In genomic region chr14:104467236-104467635, GRCh38 we compare ENCODE assay signal across 28 cellular contexts.
"Had no signal": no experiment of that assay in that cellular context is flagged by ENCODE, and none has a peak within 500 bp of the region (broad histone marks: within the 10 kb centered on the region; RNA-seq: fewer than 3 reads in every experiment).

No MANE protein-coding gene starts in this region.

- H3K27ac Mint-ChIP-seq: stimulated activated effector memory CD8-positive, alpha-beta T cell treated with anti-CD3 and anti-CD28 coated beads, Interleukin-12 subunit alpha, Interleukin-12 subunit beta, amount 100 ng/mL, for 72 hours; stimulated activated memory B cell treated with anti-CD40 and anti-IgM and Interleukin-4, amounts not matched to agents 10 μg/mL and 1 μg/mL and 100 μg/mL, for 72 hours; stimulated activated naive B cell treated with anti-CD40 and anti-IgM and Interleukin-4, amounts not matched to agents 10 μg/mL and 1 μg/mL and 100 μg/mL, for 72 hours; stimulated activated naive CD8-positive, alpha-beta T cell treated with anti-CD3 and anti-CD28 coated beads, Interleukin-15, amount 100 ng/mL, for 72 hours; stimulated activated naive CD8-positive, alpha-beta T cell treated with anti-CD3 and anti-CD28 coated beads, Interleukin-15, Interleukin-2, amounts not matched to agents 100 ng/mL and 50 ng/mL, for 24 hours; type B pancreatic cell had no signal

- DNase-seq: stimulated activated CD4-positive, alpha-beta T cell treated with anti-CD3 and anti-CD28 coated beads, Interleukin-2, amount 100 ng/mL, for 48 hours; stimulated activated CD4-positive, alpha-beta T cell treated with anti-CD3 and anti-CD28 coated beads, Interleukin-4, amount 100 ng/mL, for 1 hour; stimulated activated CD4-positive, alpha-beta T cell treated with anti-CD3 and anti-CD28 coated beads, Interleukin-4, amount 100 ng/mL, for 24 hours; stimulated activated CD4-positive, alpha-beta T cell treated with anti-CD3 and anti-CD28 coated beads, Interleukin-4, amount 100 ng/mL, for 4 hours; stimulated activated CD8-positive, alpha-beta memory T cell treated with anti-CD3 and anti-CD28 coated beads, Interleukin-4, amount 100 ng/mL, for 48 hours; stimulated activated naive B cell treated with anti-CD40 and anti-IgM and Interleukin-4, amounts not matched to agents 10 μg/mL and 1 μg/mL and 100 μg/mL, for 72 hours; stimulated activated naive CD4-positive, alpha-beta T cell; stimulated activated naive CD4-positive, alpha-beta T cell treated with Interleukin-2 at 50 U/mL for 16 hours; stimulated activated naive CD8-positive, alpha-beta T cell treated with anti-CD3 and anti-CD28 coated beads, Interleukin-15, amount 100 ng/mL, for 72 hours; stimulated activated naive CD8-positive, alpha-beta T cell treated with anti-CD3 and anti-CD28 coated beads, Interleukin-15, Interleukin-2, amounts not matched to agents 100 U/mL and 50 U/mL, for 24 hours; stomach; substantia nigra; testis; thyroid gland; transverse colon; trophoblast cell; upper lobe of left lung; upper lobe of right lung; uterus had no signal

- H3K27me3 ChIP-seq: testis, thyroid gland had no signal

- H3K36me3 ChIP-seq: stomach, suprapubic skin, thoracic aorta, thyroid gland, tibial nerve, transverse colon, upper lobe of left lung, upper lobe of right lung, uterus, vagina had no signal

- FAIRE-seq: urothelium cell line had no signal

- H3K36me3 Mint-ChIP-seq: stimulated activated effector memory CD8-positive, alpha-beta T cell treated with anti-CD3 and anti-CD28 coated beads, Interleukin-12 subunit alpha, Interleukin-12 subunit beta, amount 100 ng/mL, for 72 hours; stimulated activated memory B cell treated with anti-CD40 and anti-IgM and Interleukin-4, amounts not matched to agents 10 μg/mL and 1 μg/mL and 100 μg/mL, for 72 hours; stimulated activated naive B cell treated with anti-CD40 and anti-IgM and Interleukin-4, amounts not matched to agents 10 μg/mL and 1 μg/mL and 100 μg/mL, for 72 hours had no signal

- H3K4me1 ChIP-seq: transverse colon, upper lobe of left lung, upper lobe of right lung, vagina had no signal

- H3K4me3 Mint-ChIP-seq: stimulated activated effector memory CD8-positive, alpha-beta T cell treated with anti-CD3 and anti-CD28 coated beads, Interleukin-12 subunit alpha, Interleukin-12 subunit beta, amount 100 ng/mL, for 72 hours; stimulated activated memory B cell treated with anti-CD40 and anti-IgM and Interleukin-4, amounts not matched to agents 10 μg/mL and 1 μg/mL and 100 μg/mL, for 72 hours; stimulated activated naive B cell treated with anti-CD40 and anti-IgM and Interleukin-4, amounts not matched to agents 10 μg/mL and 1 μg/mL and 100 μg/mL, for 72 hours; stimulated activated naive CD8-positive, alpha-beta T cell treated with anti-CD3 and anti-CD28 coated beads, Interleukin-15, amount 100 ng/mL, for 72 hours; stimulated activated naive CD8-positive, alpha-beta T cell treated with anti-CD3 and anti-CD28 coated beads, Interleukin-15, Interleukin-2, amounts not matched to agents 100 ng/mL and 50 ng/mL, for 24 hours; type B pancreatic cell had no signal

- H3K4me3 ChIP-seq: stomach, suprapubic skin, testis, thoracic aorta, thyroid gland, tibial nerve, transverse colon, upper lobe of left lung, upper lobe of right lung, uterus, vagina had no signal

- H3K9me3 Mint-ChIP-seq: stimulated activated effector memory CD8-positive, alpha-beta T cell treated with anti-CD3 and anti-CD28 coated beads, Interleukin-12 subunit alpha, Interleukin-12 subunit beta, amount 100 ng/mL, for 72 hours; stimulated activated naive CD8-positive, alpha-beta T cell treated with anti-CD3 and anti-CD28 coated beads, Interleukin-15, amount 100 ng/mL, for 72 hours; stimulated activated naive CD8-positive, alpha-beta T cell treated with anti-CD3 and anti-CD28 coated beads, Interleukin-15, Interleukin-2, amounts not matched to agents 100 ng/mL and 50 ng/mL, for 24 hours; type B pancreatic cell had no signal

- H3K4me1 Mint-ChIP-seq: stimulated activated memory B cell treated with anti-CD40 and anti-IgM and Interleukin-4, amounts not matched to agents 10 μg/mL and 1 μg/mL and 100 μg/mL, for 72 hours; stimulated activated naive CD8-positive, alpha-beta T cell treated with anti-CD3 and anti-CD28 coated beads, Interleukin-15, amount 100 ng/mL, for 72 hours had no signal

- H3K27ac ChIP-seq: stomach, suprapubic skin, testis, thoracic aorta, thyroid gland, tibial nerve, transverse colon, upper lobe of left lung, upper lobe of right lung, uterus, vagina had no signal

- ATAC-seq: stimulated activated effector memory CD8-positive, alpha-beta T cell treated with anti-CD3 and anti-CD28 coated beads, Interleukin-12 subunit alpha, Interleukin-12 subunit beta, amount 100 ng/mL, for 72 hours; stimulated activated memory B cell treated with anti-CD40 and anti-IgM and Interleukin-4, amounts not matched to agents 10 μg/mL and 1 μg/mL and 100 μg/mL, for 72 hours; stimulated activated naive B cell treated with anti-CD40 and anti-IgM and Interleukin-4, amounts not matched to agents 10 μg/mL and 1 μg/mL and 100 μg/mL, for 72 hours; stimulated activated naive CD8-positive, alpha-beta T cell treated with anti-CD3 and anti-CD28 coated beads, Interleukin-15, amount 100 ng/mL, for 72 hours; stimulated activated naive CD8-positive, alpha-beta T cell treated with anti-CD3 and anti-CD28 coated beads, Interleukin-15, Interleukin-2, amounts not matched to agents 100 U/mL and 50 U/mL, for 24 hours; upper lobe of right lung had no signal

- H3K9me3 ChIP-seq: stomach, suprapubic skin, testis, thoracic aorta, thyroid gland, tibial nerve, transverse colon, upper lobe of left lung, upper lobe of right lung, uterus, vagina had no signal
